In genomic region chr11:64016512-64016911, GRCh38 we compare ENCODE assay signal across 29 cellular contexts. TPM values are rescaled to one million over a fixed set of nuclear protein-coding genes. Genes with fewer than 3 reads are reported as not detected.
"Had no signal": no experiment of that assay in that cellular context is flagged by ENCODE, and none has a peak within 500 bp of the region (broad histone marks: within the 10 kb centered on the region; RNA-seq: fewer than 3 reads in every experiment).

No MANE protein-coding gene starts in this region.

- DNase-seq: activated CD4-positive, alpha-beta memory T cell treated with anti-CD3 and anti-CD28 coated beads for 36 hours; activated CD4-positive, alpha-beta T cell treated with anti-CD3 and anti-CD28 coated beads, Interleukin-2, amount 10 ng/mL, durations not matched to agents 24 days and 14 days; activated CD4-positive, CD25-positive, alpha-beta regulatory T cell treated with anti-CD3 and anti-CD28 coated beads, Interleukin-2, amount 50 U/mL, for 72 hours; activated CD8-positive, alpha-beta memory T cell treated with anti-CD3 and anti-CD28 coated beads, Interleukin-2, amount 50 U/mL, for 48 hours; activated gamma-delta T cell treated with Interleukin-2 at 50 U/mL for 16 hours; activated naive CD8-positive, alpha-beta T cell treated with anti-CD3 and anti-CD28 coated beads, Interleukin-2, amount 50 U/mL, for 24 hours; activated T-cell treated with anti-CD3 and anti-CD28 coated beads, Interleukin-2, amount 50 U/mL, for 4 hours; endodermal cell; foreskin fibroblast; heart left ventricle; kidney glomerular epithelial cell; lower lobe of right lung; mesenchymal stem cell; naive thymus-derived CD8-positive, alpha-beta T cell; posterior cingulate gyrus; stimulated activated CD4-positive, alpha-beta T cell treated with anti-CD3 and anti-CD28 coated beads, Interleukin-12 subunit alpha, Interleukin-12 subunit beta, amount 100 ng/mL, for 4 hours; stimulated activated CD4-positive, alpha-beta T cell treated with anti-CD3 and anti-CD28 coated beads, Interleukin-4, amount 100 ng/mL, for 1 hour; T1000; trophoblast cell had no signal

- H3K9me3 Mint-ChIP-seq: activated CD4-positive, alpha-beta memory T cell treated with anti-CD3 and anti-CD28 coated beads for 36 hours; activated CD4-positive, alpha-beta T cell treated with anti-CD3 and anti-CD28 coated beads, Interleukin-2, amount 10 ng/mL, durations not matched to agents 24 days and 14 days; activated naive CD4-positive, alpha-beta T cell treated with anti-CD3 and anti-CD28 coated beads, Interleukin-2, amount 50 U/mL, for 24 hours; activated naive CD8-positive, alpha-beta T cell treated with anti-CD3 and anti-CD28 coated beads, Interleukin-2, amount 50 U/mL, for 24 hours; activated T-cell treated with anti-CD3 and anti-CD28 coated beads, Interleukin-2, amount 50 U/mL, for 4 hours; activated T-helper 17 cell treated with anti-CD3 and anti-CD28 coated beads, Interleukin-2, amount 50 U/mL, for 72 hours; central memory CD8-positive, alpha-beta T cell; dendritic cell treated with granulocyte-macrophage colony-stimulating factor and Interleukin-4, amounts not matched to agents 40 ng/mL and 50 ng/mL, for 4 days; naive thymus-derived CD8-positive, alpha-beta T cell; stimulated activated naive CD8-positive, alpha-beta T cell treated with anti-CD3 and anti-CD28 coated beads, Interleukin-15, Interleukin-2, amounts not matched to agents 100 ng/mL and 50 ng/mL, for 24 hours had no signal

- H3K9me3 ChIP-seq: heart left ventricle, lower lobe of right lung, thoracic aorta had no signal

- H3K4me1 Mint-ChIP-seq: activated CD4-positive, alpha-beta T cell treated with anti-CD3 and anti-CD28 coated beads, Interleukin-2, amount 10 ng/mL, durations not matched to agents 24 days and 14 days; activated naive CD4-positive, alpha-beta T cell treated with anti-CD3 and anti-CD28 coated beads, Interleukin-2, amount 50 U/mL, for 24 hours; activated naive CD8-positive, alpha-beta T cell treated with anti-CD3 and anti-CD28 coated beads, Interleukin-2, amount 50 U/mL, for 24 hours; activated T-helper 17 cell treated with anti-CD3 and anti-CD28 coated beads, Interleukin-2, amount 50 U/mL, for 72 hours; central memory CD8-positive, alpha-beta T cell; naive thymus-derived CD8-positive, alpha-beta T cell had no signal

- H3K4me1 ChIP-seq: lower lobe of right lung had no signal

- H3K27ac ChIP-seq: heart left ventricle, lower lobe of right lung, skin epidermis, thoracic aorta had no signal

- H3K36me3 Mint-ChIP-seq: activated CD4-positive, alpha-beta memory T cell treated with anti-CD3 and anti-CD28 coated beads for 36 hours; activated naive CD4-positive, alpha-beta T cell treated with anti-CD3 and anti-CD28 coated beads, Interleukin-2, amount 50 U/mL, for 24 hours; naive thymus-derived CD8-positive, alpha-beta T cell had no signal

- H3K36me3 ChIP-seq: heart left ventricle, lower lobe of right lung, thoracic aorta had no signal

- H3K27me3 ChIP-seq: heart left ventricle had no signal

- H3K27ac Mint-ChIP-seq: activated CD4-positive, alpha-beta memory T cell treated with anti-CD3 and anti-CD28 coated beads for 36 hours; activated CD4-positive, alpha-beta T cell treated with anti-CD3 and anti-CD28 coated beads, Interleukin-2, amount 10 ng/mL, durations not matched to agents 24 days and 14 days; activated naive CD4-positive, alpha-beta T cell treated with anti-CD3 and anti-CD28 coated beads, Interleukin-2, amount 50 U/mL, for 24 hours; activated naive CD8-positive, alpha-beta T cell treated with anti-CD3 and anti-CD28 coated beads, Interleukin-2, amount 50 U/mL, for 24 hours; activated T-helper 17 cell treated with anti-CD3 and anti-CD28 coated beads, Interleukin-2, amount 50 U/mL, for 72 hours; dendritic cell treated with granulocyte-macrophage colony-stimulating factor and Interleukin-4, amounts not matched to agents 40 ng/mL and 50 ng/mL, for 4 days; endodermal cell; naive thymus-derived CD8-positive, alpha-beta T cell; stimulated activated naive CD8-positive, alpha-beta T cell treated with anti-CD3 and anti-CD28 coated beads, Interleukin-15, Interleukin-2, amounts not matched to agents 100 ng/mL and 50 ng/mL, for 24 hours had no signal

- H3K4me3 Mint-ChIP-seq: activated CD4-positive, alpha-beta memory T cell treated with anti-CD3 and anti-CD28 coated beads for 36 hours; activated CD4-positive, alpha-beta T cell treated with anti-CD3 and anti-CD28 coated beads, Interleukin-2, amount 10 ng/mL, durations not matched to agents 24 days and 14 days; activated naive CD4-positive, alpha-beta T cell treated with anti-CD3 and anti-CD28 coated beads, Interleukin-2, amount 50 U/mL, for 24 hours; activated naive CD8-positive, alpha-beta T cell treated with anti-CD3 and anti-CD28 coated beads, Interleukin-2, amount 50 U/mL, for 24 hours; activated T-cell treated with anti-CD3 and anti-CD28 coated beads, Interleukin-2, amount 50 U/mL, for 4 hours; activated T-helper 17 cell treated with anti-CD3 and anti-CD28 coated beads, Interleukin-2, amount 50 U/mL, for 72 hours; central memory CD8-positive, alpha-beta T cell; dendritic cell treated with granulocyte-macrophage colony-stimulating factor and Interleukin-4, amounts not matched to agents 40 ng/mL and 50 ng/mL, for 4 days; endodermal cell; naive thymus-derived CD8-positive, alpha-beta T cell; stimulated activated naive CD8-positive, alpha-beta T cell treated with anti-CD3 and anti-CD28 coated beads, Interleukin-15, Interleukin-2, amounts not matched to agents 100 ng/mL and 50 ng/mL, for 24 hours had no signal

- H3K4me3 ChIP-seq: heart left ventricle, lower lobe of right lung, skin epidermis, thoracic aorta had no signal

- H3K27me3 Mint-ChIP-seq: activated CD4-positive, alpha-beta memory T cell treated with anti-CD3 and anti-CD28 coated beads for 36 hours; activated CD4-positive, alpha-beta T cell treated with anti-CD3 and anti-CD28 coated beads, Interleukin-2, amount 10 ng/mL, durations not matched to agents 24 days and 14 days; activated naive CD4-positive, alpha-beta T cell treated with anti-CD3 and anti-CD28 coated beads, Interleukin-2, amount 50 U/mL, for 24 hours; activated naive CD8-positive, alpha-beta T cell treated with anti-CD3 and anti-CD28 coated beads, Interleukin-2, amount 50 U/mL, for 24 hours; activated T-helper 17 cell treated with anti-CD3 and anti-CD28 coated beads, Interleukin-2, amount 50 U/mL, for 72 hours; central memory CD8-positive, alpha-beta T cell; naive thymus-derived CD8-positive, alpha-beta T cell; stimulated activated naive CD8-positive, alpha-beta T cell treated with anti-CD3 and anti-CD28 coated beads, Interleukin-15, Interleukin-2, amounts not matched to agents 100 ng/mL and 50 ng/mL, for 24 hours had no signal

RNA-seq across cellular contexts. Expression of gene FLRT1, which starts 19.2 kb away (rescaled TPM):
- total RNA-seq: activated CD4-positive, alpha-beta T cell treated with anti-CD3 and anti-CD28 coated beads, Interleukin-2, amount 10 ng/mL, durations not matched to agents 24 days and 14 days; activated CD8-positive, alpha-beta memory T cell treated with anti-CD3 and anti-CD28 coated beads for 36 hours; activated T-cell treated with anti-CD3 and anti-CD28 coated beads, Interleukin-2, amount 50 U/mL, for 4 hours; activated T-helper 17 cell treated with anti-CD3 and anti-CD28 coated beads, Interleukin-2, amount 50 U/mL, for 72 hours; endodermal cell; esophagus mucosa; left lobe of liver; lower lobe of right lung; naive thymus-derived CD8-positive, alpha-beta T cell had no signal
